Comparison of ENCODE assay signal across 20 cellular contexts in the genomic region with DNA sequence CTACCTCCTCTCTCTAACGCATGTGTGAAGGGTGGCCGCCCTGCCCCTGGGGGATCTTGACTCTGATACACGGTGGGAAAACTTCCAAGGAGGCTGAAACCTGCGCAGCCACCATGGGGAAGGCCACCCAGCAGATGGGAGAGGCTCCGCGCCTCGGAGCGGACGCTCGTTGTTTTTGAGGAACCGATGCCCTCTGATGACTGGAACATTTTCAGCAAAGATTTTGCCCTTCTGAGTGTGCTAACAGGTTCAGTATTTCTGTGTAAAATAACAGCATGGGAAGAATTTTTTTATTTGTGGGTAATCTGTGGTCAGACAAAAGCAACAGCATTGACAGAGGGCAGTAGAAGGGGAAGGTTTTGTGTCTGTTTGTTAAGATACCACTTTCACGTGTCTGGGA. TPM values are rescaled to one million over a fixed set of nuclear protein-coding genes. Genes with fewer than 3 reads are reported as not detected.
"Had no signal": no experiment of that assay in that cellular context is flagged by ENCODE, and none has a peak within 500 bp of the region (broad histone marks: within the 10 kb centered on the region; RNA-seq: fewer than 3 reads in every experiment).

No MANE protein-coding gene starts in this region.

- ATAC-seq: activated CD8-positive, alpha-beta T cell treated with anti-CD3 and anti-CD28 coated beads, Interleukin-2, amount 10 ng/mL, durations not matched to agents 7 days and 5 days; activated naive CD8-positive, alpha-beta T cell treated with anti-CD3 and anti-CD28 coated beads, Interleukin-2, amount 50 U/mL, for 24 hours; gastroesophageal sphincter; mucosa of descending colon; stimulated activated naive CD8-positive, alpha-beta T cell treated with anti-CD3 and anti-CD28 coated beads, Interleukin-15, Interleukin-2, amounts not matched to agents 100 U/mL and 50 U/mL, for 24 hours; WTC11 had no signal

- DNase-seq: activated CD4-positive, alpha-beta T cell treated with anti-CD3 and anti-CD28 coated beads for 48 hours; activated CD8-positive, alpha-beta memory T cell treated with anti-CD3 and anti-CD28 coated beads, Interleukin-2, amount 50 U/mL, for 48 hours; activated CD8-positive, alpha-beta T cell treated with anti-CD3 and anti-CD28 coated beads, Interleukin-2, amount 10 ng/mL, durations not matched to agents 7 days and 5 days; activated naive CD8-positive, alpha-beta T cell treated with anti-CD3 and anti-CD28 coated beads, Interleukin-2, amount 50 U/mL, for 24 hours; caudate nucleus; cortex of kidney; effector CD8-positive, alpha-beta T cell; mucosa of descending colon; natural killer cell; stimulated activated CD4-positive, alpha-beta T cell treated with anti-CD3 and anti-CD28 coated beads, Interleukin-2, amount 100 ng/mL, for 48 hours; stimulated activated naive CD8-positive, alpha-beta T cell treated with anti-CD3 and anti-CD28 coated beads, Interleukin-15, Interleukin-2, amounts not matched to agents 100 U/mL and 50 U/mL, for 24 hours; upper lobe of left lung had no signal

- H3K27ac ChIP-seq: gastroesophageal sphincter, hepatocyte, suprapubic skin, upper lobe of left lung had no signal

- H3K4me3 ChIP-seq: gastroesophageal sphincter, hepatocyte, mucosa of descending colon, suprapubic skin, upper lobe of left lung had no signal

- FAIRE-seq: astrocyte had no signal

- H3K36me3 ChIP-seq: gastroesophageal sphincter, suprapubic skin, upper lobe of left lung had no signal

- H3K9me3 ChIP-seq: gastroesophageal sphincter, mucosa of descending colon, suprapubic skin, upper lobe of left lung had no signal

- H3K27me3 ChIP-seq: gastroesophageal sphincter, hepatocyte, suprapubic skin, upper lobe of left lung had no signal

RNA-seq across cellular contexts. Expression of gene MB, which starts 16.7 kb away (rescaled TPM):
- total RNA-seq: activated CD8-positive, alpha-beta T cell treated with anti-CD3 and anti-CD28 coated beads, Interleukin-2, amount 10 ng/mL, durations not matched to agents 7 days and 5 days; astrocyte; fibroblast of lung; hepatocyte; lung microvascular endothelial cell; natural killer cell; pulmonary artery endothelial cell had no signal
- polyA plus RNA-seq: fibroblast of lung had no signal

RNA-seq across cellular contexts. Expression of gene RASD2, which starts 59.8 kb away (rescaled TPM):
- total RNA-seq: lung microvascular endothelial cell, pulmonary artery endothelial cell had no signal
